Comparison of ENCODE assay signal across 19 cellular contexts in the genomic region with DNA sequence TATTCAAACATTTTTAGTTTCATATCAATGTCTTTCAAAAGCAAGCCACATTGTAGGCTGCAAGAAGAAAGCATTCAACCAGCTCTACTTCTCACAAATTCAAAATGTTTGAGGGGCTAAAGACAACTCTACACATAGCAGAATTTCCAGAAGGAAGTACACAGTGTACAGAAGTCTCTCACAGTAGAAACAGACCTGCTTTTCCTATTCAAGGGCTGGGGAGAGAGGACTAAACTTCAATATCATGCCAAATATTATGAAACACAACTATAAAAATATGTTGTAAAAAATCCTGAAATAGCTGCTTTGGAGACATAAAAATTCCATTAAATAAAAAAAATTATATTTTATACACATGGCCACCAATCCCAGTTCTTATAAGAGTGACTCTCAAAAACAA.
"Had no signal": no experiment of that assay in that cellular context is flagged by ENCODE, and none has a peak within 500 bp of the region (broad histone marks: within the 10 kb centered on the region; RNA-seq: fewer than 3 reads in every experiment).

No MANE protein-coding gene starts in this region.

- DNase-seq: cerebellar nuclear complex; heart left ventricle; hippocampal formation; left lung; mesenchymal stem cell; midbrain; psoas muscle; retina; right lobe of liver; small intestine; stimulated activated CD4-positive, alpha-beta T cell treated with anti-CD3 and anti-CD28 coated beads, Interleukin-12 subunit alpha, Interleukin-12 subunit beta, amount 100 ng/mL, for 4 hours; stimulated activated naive CD4-positive, alpha-beta T cell; stomach; substantia nigra had no signal

- H2AFZ ChIP-seq: parathyroid adenoma had no signal

- H3K36me3 Mint-ChIP-seq: natural killer cell treated with Interleukin-12 subunit alpha and Interleukin-12 subunit beta and Interleukin-15 and Interleukin-18, amount 100 ng/mL, for 72 hours had no signal

- H3K27me3 ChIP-seq: heart left ventricle, left lung, right lobe of liver, stomach had no signal

- H3K27ac ChIP-seq: heart left ventricle, left lung, parathyroid adenoma, psoas muscle, stomach had no signal

- H3K4me1 ChIP-seq: parathyroid adenoma, psoas muscle had no signal

- H3K4me3 ChIP-seq: heart left ventricle, left lung, lung, psoas muscle, stomach had no signal

- ATAC-seq: heart left ventricle; left lung; natural killer cell treated with Interleukin-12 subunit alpha and Interleukin-12 subunit beta and Interleukin-15 and Interleukin-18, amount 100 ng/mL, for 72 hours; psoas muscle; right lobe of liver had no signal

- H3K9me3 ChIP-seq: left lung, psoas muscle, right lobe of liver, stomach had no signal

- H3K27me3 Mint-ChIP-seq: dendritic cell treated with granulocyte-macrophage colony-stimulating factor and Interleukin-4, amounts not matched to agents 40 ng/mL and 50 ng/mL, for 4 days; type B pancreatic cell had no signal

- H3K27ac Mint-ChIP-seq: dendritic cell treated with granulocyte-macrophage colony-stimulating factor and Interleukin-4, amounts not matched to agents 40 ng/mL and 50 ng/mL, for 4 days; natural killer cell treated with Interleukin-12 subunit alpha and Interleukin-12 subunit beta and Interleukin-15 and Interleukin-18, amount 100 ng/mL, for 72 hours; type B pancreatic cell had no signal

- H3K9me3 Mint-ChIP-seq: dendritic cell treated with granulocyte-macrophage colony-stimulating factor and Interleukin-4, amounts not matched to agents 40 ng/mL and 50 ng/mL, for 4 days; natural killer cell treated with Interleukin-12 subunit alpha and Interleukin-12 subunit beta and Interleukin-15 and Interleukin-18, amount 100 ng/mL, for 72 hours had no signal

- H3K9ac ChIP-seq: parathyroid adenoma had no signal

- H3K4me3 Mint-ChIP-seq: dendritic cell treated with granulocyte-macrophage colony-stimulating factor and Interleukin-4, amounts not matched to agents 40 ng/mL and 50 ng/mL, for 4 days; natural killer cell treated with Interleukin-12 subunit alpha and Interleukin-12 subunit beta and Interleukin-15 and Interleukin-18, amount 100 ng/mL, for 72 hours; type B pancreatic cell had no signal

- H3K79me2 ChIP-seq: parathyroid adenoma had no signal

- H3K36me3 ChIP-seq: left lung had no signal
